ENCODE assay signal across 8 cellular contexts in genomic region chr17:69523252-69523861, GRCh38.
DNase-seq lines count a peak whose midpoint lies in the region; ATAC-seq and TF ChIP-seq lines count a peak whose summit lies in the region.

No MANE protein-coding gene starts in this region.

- DNase-seq in NCI-H2081 (lab: John Stamatoyannopoulos, UW) (peak; percentile 41 to 57), NCI-H2081 treated with DMSO at 0.1 percent for 48 hours (lab: John Stamatoyannopoulos, UW) (no peak), LHCN-M2 (ENCODE audit: low read depth) (peak; percentile 49), RWPE1 (ENCODE audit: low spot score) (peak; percentile 42), fibroblast of mammary gland (ENCODE audit: low read depth) (peak; percentile 69), neural crest cell (ENCODE audit: low read depth, low spot score) (no peak), T-helper 9 cell (no peak)

- POLR2A ChIA-PET in RWPE1 (lab: Yijun Ruan, JAX; ENCODE audit: low non-redundant PET), result no interaction called here

- ATAC-seq in GM21717 (IDR thresholded peaks at IDR 0.05; ENCODE audit: unreplicated experiment), result peak; percentile 68

- CTCF ChIA-PET in RWPE1 (lab: Yijun Ruan, JAX), result interaction anchor here (0.6 to 3.2 kb wide), 11 partner anchors 16 to 1193 kb away, joined by 3 to 23 read pairs (median 3); no protein-coding TSS in a partner anchor

- peaks cover 2% of the 10 kb centered on the region for H3K9me3 Mint-ChIP-seq in neural crest cell

- no peaks in the 10 kb centered on the region for H3K27me3 Mint-ChIP-seq in neural crest cell (ENCODE audit: low read depth)

- no peak overlapping the region for H3K27ac Mint-ChIP-seq in neural crest cell (ENCODE audit: unreplicated experiment)

- H3K4me1 Mint-ChIP-seq in neural crest cell, result peaks cover 8% of the 10 kb centered on the region

- TF ChIP-seq CTCF in RWPE1 (conservative IDR thresholded peaks at IDR 0.05; ENCODE audit: low read depth) (peak; percentile 78), fibroblast of mammary gland (conservative IDR thresholded peaks at IDR 0.05; ENCODE audit: control insufficient read depth, insufficient read depth, low read depth, low read length) (peak; percentile 81), neural crest cell (conservative IDR thresholded peaks at IDR 0.05) (peak; percentile 80)

- no peak overlapping the region for H3K4me3 ChIP-seq in fibroblast of mammary gland (ENCODE audit: control insufficient read depth, low read depth, low read length)

- H3K27ac ChIP-seq in RWPE1, result no peak overlapping the region

- H3K36me3 Mint-ChIP-seq in neural crest cell (ENCODE audit: low read depth), result peaks cover 59% of the 10 kb centered on the region

- no peak overlapping the region for H3K4me3 Mint-ChIP-seq in neural crest cell

Comparison
In these comparisons a context has a peak if more than half of its experiments do, and no peak if none do; other contexts are left out.
1. DNase-seq: peak in NCI-H2081 (2 of 2), LHCN-M2 (single experiment), RWPE1 (single experiment) and fibroblast of mammary gland (single experiment); none in NCI-H2081 treated with DMSO at 0.1 percent for 48 hours (single experiment), neural crest cell (single experiment) and T-helper 9 cell (single experiment).
2. Peak in every context shown above with its lines, with median percentiles within 50 percentile points of each other: CTCF ChIP-seq.